In the genomic region with DNA sequence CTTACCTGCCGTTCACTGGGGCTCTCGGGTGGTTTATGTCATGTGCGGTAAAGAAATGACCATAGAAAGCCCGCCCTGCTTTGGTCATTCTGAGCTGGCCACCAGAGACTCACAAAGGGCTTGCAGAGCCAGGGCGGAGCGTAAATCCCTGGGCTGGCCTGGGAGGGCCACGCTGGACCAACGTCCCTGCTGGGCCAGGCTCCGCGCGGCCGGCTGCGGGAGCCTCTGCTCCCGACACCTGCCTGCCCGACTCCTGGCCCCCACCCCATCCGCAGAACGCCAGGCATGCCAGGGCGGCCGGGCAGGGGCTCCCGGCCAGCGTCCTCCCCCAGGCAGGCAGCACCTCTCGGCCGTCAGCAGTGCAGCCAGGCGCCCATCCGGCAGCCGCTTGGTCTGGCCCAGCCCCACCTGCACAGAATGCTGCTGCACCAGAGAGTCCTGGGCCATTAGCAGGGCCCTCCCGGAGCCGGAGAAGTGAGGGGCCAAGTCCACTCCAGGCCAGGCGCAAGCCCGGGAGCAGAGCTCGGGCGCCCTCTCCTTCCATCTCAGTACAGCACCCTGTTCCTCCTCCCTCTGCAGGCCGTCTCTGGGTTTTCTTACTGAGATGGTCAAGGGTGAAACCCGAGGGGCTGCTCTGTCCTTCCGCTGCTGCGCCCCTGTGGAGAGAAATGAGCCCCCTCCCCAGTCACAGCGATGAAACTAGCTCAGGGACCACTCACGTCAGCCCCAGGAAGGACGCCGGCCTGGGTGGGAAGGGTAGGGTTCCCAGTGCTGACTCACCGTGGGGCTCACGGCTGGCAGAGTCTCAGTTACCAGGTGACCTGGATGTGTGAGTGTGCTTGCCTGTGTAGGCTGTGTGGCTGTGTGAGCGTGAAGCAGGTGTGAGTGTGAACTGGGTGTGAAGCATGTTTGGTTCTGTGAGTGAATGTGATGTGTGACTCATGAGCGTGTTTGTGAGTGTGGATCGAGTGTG, we compare ENCODE assay signal across 1 cellular context.
TF ChIP-seq lines count a peak whose summit lies in the region.

No MANE protein-coding gene starts in this region.

TF ChIP-seq in SK-N-SH, 30 proteins besides CTCF, POLR2A, EP300 and RAD21 (continued from another document):
- TF ChIP-seq EZH2phosphoT487 (IDR thresholded peaks at IDR 0.05; ENCODE audit: borderline replicate concordance, low read depth) = no peak
- no peak for TF ChIP-seq FOXJ3 (CRISPR knock-in tag; IDR thresholded peaks at IDR 0.05)
- no peak for TF ChIP-seq REST (IDR thresholded peaks at IDR 0.05; ENCODE audit: low read depth, low read length)
- no peak for TF ChIP-seq PBX3 (IDR thresholded peaks at IDR 0.05)
- no peak for TF ChIP-seq RXRA (IDR thresholded peaks at IDR 0.05; ENCODE audit: borderline replicate concordance, low read depth)
- no peak for TF ChIP-seq YY1 (IDR thresholded peaks at IDR 0.05; ENCODE audit: low read depth)
